ENCODE assay signal across 9 cellular contexts in genomic region chr5:169914766-169915165, GRCh38.
DNase-seq lines count a peak whose midpoint lies in the region; ATAC-seq and TF ChIP-seq lines count a peak whose summit lies in the region.
"Had no signal": no experiment of that assay in that cellular context is flagged by ENCODE, and none has a peak within 500 bp of the region (broad histone marks: within the 10 kb centered on the region; RNA-seq: fewer than 3 reads in every experiment).

No MANE protein-coding gene starts in this region.

- no peak overlapping the region for H3K4me3 Mint-ChIP-seq in natural killer cell treated with Interleukin-12 subunit alpha and Interleukin-12 subunit beta and Interleukin-15 and Interleukin-18, amount 100 ng/mL, for 72 hours

- H3K27ac ChIP-seq in fibroblast of lung (ENCODE audit: insufficient read depth, low read length): no peak overlapping the region
- no peak overlapping the region for H3K27ac ChIP-seq in ascending aorta

- H3K27me3 ChIP-seq in fibroblast of lung (ENCODE audit: control insufficient read depth, insufficient read depth, low read length): no peaks in the 10 kb centered on the region
- no peaks in the 10 kb centered on the region for H3K27me3 ChIP-seq in ascending aorta

- H2AFZ ChIP-seq in fibroblast of lung (ENCODE audit: low read length): no peak overlapping the region

- no peaks in the 10 kb centered on the region for H3K4me1 ChIP-seq in fibroblast of lung (ENCODE audit: control insufficient read depth, extremely low read depth, insufficient read depth, low read length)
- H3K4me1 ChIP-seq in ascending aorta: no peaks in the 10 kb centered on the region

- ATAC-seq in natural killer cell treated with Interleukin-12 subunit alpha and Interleukin-12 subunit beta and Interleukin-15 and Interleukin-18, amount 100 ng/mL, for 72 hours: no peak

- no peak overlapping the region for H3K27ac Mint-ChIP-seq in natural killer cell treated with Interleukin-12 subunit alpha and Interleukin-12 subunit beta and Interleukin-15 and Interleukin-18, amount 100 ng/mL, for 72 hours
- H3K27ac Mint-ChIP-seq: progenitor cell of endocrine pancreas had no signal

- intact Hi-C loops in ascending aorta (cut with DNase I): no loop called here

- TF ChIP-seq CTCF in fibroblast of lung (conservative IDR thresholded peaks at IDR 0.05 in 1 of 2, IDR thresholded peaks at IDR 0.05 in 1 of 2; ENCODE audit: low read depth in 1 of 2, low read length in 2 of 2): no peak
- TF ChIP-seq CTCF in ascending aorta (IDR thresholded peaks at IDR 0.05): no peak

- no peaks in the 10 kb centered on the region for H3K9me3 Mint-ChIP-seq in natural killer cell treated with Interleukin-12 subunit alpha and Interleukin-12 subunit beta and Interleukin-15 and Interleukin-18, amount 100 ng/mL, for 72 hours

- H3K27me3 Mint-ChIP-seq in natural killer cell treated with Interleukin-12 subunit alpha and Interleukin-12 subunit beta and Interleukin-15 and Interleukin-18, amount 100 ng/mL, for 72 hours: no peaks in the 10 kb centered on the region

- peaks cover 27 to 48% of the 10 kb centered on the region in 2 donors for H3K4me1 Mint-ChIP-seq in natural killer cell treated with Interleukin-12 subunit alpha and Interleukin-12 subunit beta and Interleukin-15 and Interleukin-18, amount 100 ng/mL, for 72 hours (ENCODE audit: low read depth in 2 of 2)

- no peak overlapping the region for H3K9ac ChIP-seq in fibroblast of lung (ENCODE audit: insufficient read depth, low read length)

- H4K20me1 ChIP-seq in fibroblast of lung (ENCODE audit: control insufficient read depth, extremely low read depth, insufficient read depth, low read length): no peaks in the 10 kb centered on the region

- no peak overlapping the region for H3K4me2 ChIP-seq in fibroblast of lung (ENCODE audit: extremely low read depth, insufficient read depth, low read length)

- no peak overlapping the region for H3K4me3 ChIP-seq in fibroblast of lung (replicated peaks in 1 of 4; ENCODE audit: control extremely low read depth in 1 of 4, insufficient read depth in 1 of 4, low read depth in 3 of 4, low read length in 4 of 4)
- no peak overlapping the region for H3K4me3 ChIP-seq in ascending aorta

- H3K36me3 ChIP-seq in fibroblast of lung (ENCODE audit: control insufficient read depth, insufficient read depth, low read length): no peaks in the 10 kb centered on the region
- H3K36me3 ChIP-seq in ascending aorta: no peaks in the 10 kb centered on the region

- no peaks in the 10 kb centered on the region for H3K36me3 Mint-ChIP-seq in natural killer cell treated with Interleukin-12 subunit alpha and Interleukin-12 subunit beta and Interleukin-15 and Interleukin-18, amount 100 ng/mL, for 72 hours

- H3K9me3 ChIP-seq in fibroblast of lung (ENCODE audit: control insufficient read depth, insufficient read depth, low read depth, low read length): no peaks in the 10 kb centered on the region
- no peaks in the 10 kb centered on the region for H3K9me3 ChIP-seq in ascending aorta

- DNase-seq in ELF-1 (ENCODE audit: low read depth, low spot score): peak; percentile 42
- DNase-seq in RPMI7951 (ENCODE audit: low read depth): peak; percentile 71
- peak; percentile 60 to 63 for DNase-seq in fibroblast of lung (ENCODE audit: low read depth in 2 of 2)
- DNase-seq in myocyte (ENCODE audit: low read depth): peak; percentile 86
- DNase-seq in natural killer cell treated with Interleukin-12 subunit alpha and Interleukin-12 subunit beta and Interleukin-15 and Interleukin-18, amount 100 ng/mL, for 72 hours (ENCODE audit: low spot score): no peak
- no peak for DNase-seq in ascending aorta (ENCODE audit: low spot score in 2 of 2)
- DNase-seq in activated CD4-positive, alpha-beta T cell treated with anti-CD3 and anti-CD28 coated beads, Interleukin-2, amount 50 U/mL, for 1 hour: no peak
- DNase-seq in NCI-H345 (lab: John Stamatoyannopoulos, UW): no peak

- no peaks in the 10 kb centered on the region for H3K79me2 ChIP-seq in fibroblast of lung (ENCODE audit: control insufficient read depth, insufficient read depth, low read length)

Comparison
In these comparisons a context has a peak if more than half of its experiments do, and no peak if none do; other contexts are left out.
1. DNase-seq: peak in ELF-1 (single experiment), RPMI7951 (single experiment), fibroblast of lung (2 of 2) and myocyte (single experiment); none in natural killer cell treated with Interleukin-12 subunit alpha and Interleukin-12 subunit beta and Interleukin-15 and Interleukin-18, amount 100 ng/mL, for 72 hours (single experiment), ascending aorta (0 of 2), activated CD4-positive, alpha-beta T cell treated with anti-CD3 and anti-CD28 coated beads, Interleukin-2, amount 50 U/mL, for 1 hour (single experiment) and NCI-H345 (single experiment).